In genomic region chr2:151808258-151809072, GRCh38 we compare ENCODE assay signal across 8 cellular contexts. TPM values are rescaled to one million over a fixed set of nuclear protein-coding genes. Genes with fewer than 3 reads are reported as not detected.
DNase-seq lines count a peak whose midpoint lies in the region; ATAC-seq and FAIRE-seq lines count a peak whose summit lies in the region.

No MANE protein-coding gene starts in this region.

- peak; percentile 17 for DNase-seq in SIG-M5 treated with dmso at 0.1 percent for 504 hours (lab: John Stamatoyannopoulos, UW; ENCODE audit: unreplicated experiment)
- no peak for DNase-seq in SIG-M5 (lab: John Stamatoyannopoulos, UW)
- peak; percentile 41 for DNase-seq in NCI-H526 treated with DMSO at 0.1 percent for 48 hours (lab: John Stamatoyannopoulos, UW)
- peak; percentile 39 for DNase-seq in small intestine
- DNase-seq in occipital lobe (lab: John Stamatoyannopoulos, UW), result no peak
- DNase-seq in cerebellar nuclear complex (lab: John Stamatoyannopoulos, UW), result no peak

- no peak overlapping the region for H3K4me3 ChIP-seq in small intestine (ENCODE audit: low read depth in 1 of 2, low read length in 2 of 2)

- H3K36me3 ChIP-seq in small intestine (ENCODE audit: control insufficient read depth in 2 of 2, insufficient read depth in 2 of 2, low read length in 2 of 2), result peaks cover 2 to 10% of the 10 kb centered on the region in 2 donors

- H3K4me1 ChIP-seq in small intestine (ENCODE audit: control insufficient read depth in 2 of 2, insufficient read depth in 1 of 2, low read depth in 1 of 2, low read length in 1 of 2), result no peaks in the 10 kb centered on the region

- FAIRE-seq in small intestine (lab: Jason Lieb, UNC), result peak; percentile 30

- WGBS in small intestine, 3 donors, result 73 to 86% (median 80%) methylated on average over 5 of the region's 5 CpGs

- peak; percentile 52 for ATAC-seq in esophagus mucosa
- ATAC-seq in HG02642 (IDR thresholded peaks at IDR 0.05; ENCODE audit: poor library complexity, unreplicated experiment), result no peak

- peak overlapping the region in 1 of 2 donors; percentile 3 for H3K27ac ChIP-seq in small intestine (ENCODE audit: low read depth in 1 of 2, low read length in 1 of 2)

- no peaks in the 10 kb centered on the region for H3K27me3 ChIP-seq in small intestine (ENCODE audit: control insufficient read depth in 2 of 2, insufficient read depth in 2 of 2, low read length in 2 of 2)

- no peaks in the 10 kb centered on the region for H3K9me3 ChIP-seq in small intestine (ENCODE audit: control insufficient read depth, low read depth)

RNA-seq across cellular contexts. Expression of gene ARL5A, which starts 19.8 kb away (rescaled TPM):
- total RNA-seq in esophagus mucosa (55.7 TPM), occipital lobe (87.7 TPM)
- 10 to 100 TPM; 14.9 to 34.0 (median 25.7) TPM for polyA plus RNA-seq in small intestine

Comparison
In these comparisons a context has a peak if more than half of its experiments do, and no peak if none do; other contexts are left out.
1. DNase-seq: peak in SIG-M5 treated with dmso at 0.1 percent for 504 hours (single experiment), NCI-H526 treated with DMSO at 0.1 percent for 48 hours (single experiment) and small intestine (single experiment); none in SIG-M5 (single experiment), occipital lobe (single experiment) and cerebellar nuclear complex (0 of 2).